9 cellular contexts compared by ENCODE assay signal in genomic region chr3:128383316-128384235, GRCh38.
DNase-seq lines count a peak whose midpoint lies in the region; ATAC-seq, FAIRE-seq and TF ChIP-seq lines count a peak whose summit lies in the region.
"Had no signal": no experiment of that assay in that cellular context is flagged by ENCODE, and none has a peak within 500 bp of the region (broad histone marks: within the 10 kb centered on the region; RNA-seq: fewer than 3 reads in every experiment).

No MANE protein-coding gene starts in this region.

- ATAC-seq in activated CD4-positive, CD25-positive, alpha-beta regulatory T cell treated with anti-CD3 and anti-CD28 coated beads, Interleukin-2, amount 50 U/mL, for 24 hours = no peak
- no peak for ATAC-seq in GM19035 (IDR thresholded peaks at IDR 0.05; ENCODE audit: unreplicated experiment)

- H3K4me3 ChIP-seq in endodermal cell (ENCODE audit: low read length) = no peak overlapping the region
- no peak overlapping the region for H3K4me3 ChIP-seq in ovary
- H3K4me3 ChIP-seq: tibial nerve had no signal

- H3K27ac Mint-ChIP-seq in endodermal cell = peak overlapping the region; percentile 33

- no peak overlapping the region for H3K4me3 Mint-ChIP-seq in endodermal cell

- intact Hi-C loops in ovary (cut with DNase I) = no loop called here

- H3K4me1 ChIP-seq in endodermal cell (ENCODE audit: control insufficient read depth, insufficient read depth, low read length) = no peaks in the 10 kb centered on the region
- H3K4me1 ChIP-seq in ovary (ENCODE audit: insufficient read depth) = peaks cover 14% of the 10 kb centered on the region

- H3K36me3 ChIP-seq in endodermal cell (ENCODE audit: control insufficient read depth, insufficient read depth, low read length) (no peaks in the 10 kb centered on the region), ovary (no peaks in the 10 kb centered on the region)
- H3K36me3 ChIP-seq: tibial nerve had no signal

- no peaks in the 10 kb centered on the region for H3K4me1 Mint-ChIP-seq in endodermal cell

- no peaks in the 10 kb centered on the region for H3K9me3 Mint-ChIP-seq in endodermal cell

- peak; percentile 76 for FAIRE-seq in HTR-8/SVneo (lab: Jason Lieb, UNC)

- no peaks in the 10 kb centered on the region for H3K9me3 ChIP-seq in endodermal cell (ENCODE audit: control insufficient read depth, low read length)
- no peaks in the 10 kb centered on the region for H3K9me3 ChIP-seq in ovary
- H3K9me3 ChIP-seq: tibial nerve had no signal

- 86 to 90% methylated on average over 9 to 11 of the region's 11 CpGs for WGBS in endodermal cell (ENCODE audit: insufficient coverage in 1 of 2, insufficient read length in 1 of 2), 2 experiments
- 78 to 87% (median 87%) methylated on average over 11 of the region's 11 CpGs for WGBS in ovary, 3 donors

- H3K27me3 ChIP-seq in endodermal cell (ENCODE audit: control insufficient read depth, insufficient read depth, low read length, poor library complexity, severe bottlenecking) (no peaks in the 10 kb centered on the region), ovary (no peaks in the 10 kb centered on the region)
- H3K27me3 ChIP-seq: tibial nerve had no signal

- H3K36me3 Mint-ChIP-seq in endodermal cell (ENCODE audit: low read depth) = no peaks in the 10 kb centered on the region

- DNase-seq in AG20443 (ENCODE audit: low spot score) (peak; percentile 78), HTR-8/SVneo (ENCODE audit: insufficient read length, low spot score) (peak; percentile 93), T1000 (lab: John Stamatoyannopoulos, UW) (peak; percentile 81), endodermal cell (no peak), ovary (peak in 4 of 5 donors; percentile 38 to 72 (median 53))
- no peak for DNase-seq in activated CD4-positive, CD25-positive, alpha-beta regulatory T cell treated with anti-CD3 and anti-CD28 coated beads, Interleukin-2, amount 50 U/mL, for 72 hours

- H3K27ac ChIP-seq in endodermal cell (ENCODE audit: low read depth, low read length) (no peak overlapping the region), ovary (no peak overlapping the region)

- no peak for TF ChIP-seq CTCF in endodermal cell (conservative IDR thresholded peaks at IDR 0.05)
- no peak for TF ChIP-seq CTCF in ovary (IDR thresholded peaks at IDR 0.05)

- no peak overlapping the region for H3K9ac ChIP-seq in endodermal cell (ENCODE audit: extremely low read depth, low read length, poor library complexity, severe bottlenecking)

- TF ChIP-seq EP300 in ovary (IDR thresholded peaks at IDR 0.05) = no peak

- TF ChIP-seq POLR2A in ovary (IDR thresholded peaks at IDR 0.05) = no peak

- H3K27me3 Mint-ChIP-seq in endodermal cell (ENCODE audit: insufficient read depth) = no peaks in the 10 kb centered on the region

Comparison
In these comparisons a context has a peak if more than half of its experiments do, and no peak if none do; other contexts are left out.
1. DNase-seq: peak in AG20443 (single experiment), HTR-8/SVneo (single experiment), T1000 (single experiment) and ovary (4 of 5); none in endodermal cell (single experiment) and activated CD4-positive, CD25-positive, alpha-beta regulatory T cell treated with anti-CD3 and anti-CD28 coated beads, Interleukin-2, amount 50 U/mL, for 72 hours (single experiment).